Comparison of ENCODE assay signal across 1 cellular context in genomic region chr12:69062838-69063237, GRCh38.
TF ChIP-seq lines count a peak whose summit lies in the region.

No MANE protein-coding gene starts in this region.

TF ChIP-seq in GM23338, 12 proteins besides CTCF, POLR2A, EP300 and RAD21 (continued from another document):
- TF ChIP-seq CREB1 (CRISPR knock-in tag; IDR thresholded peaks at IDR 0.05; ENCODE audit: low read depth) (no peak), ZNF331 (CRISPR knock-in tag; IDR thresholded peaks at IDR 0.05; ENCODE audit: low read depth) (no peak), EZH2 (IDR thresholded peaks at IDR 0.05; ENCODE audit: low read depth, unreplicated experiment) (no peak), REST (IDR thresholded peaks at IDR 0.05; ENCODE audit: unreplicated experiment) (no peak), JUNB (IDR thresholded peaks at IDR 0.05; ENCODE audit: unreplicated experiment) (no peak), EZH2phosphoT487 (IDR thresholded peaks at IDR 0.05; ENCODE audit: unreplicated experiment) (no peak), NANOG (IDR thresholded peaks at IDR 0.05; ENCODE audit: borderline replicate concordance) (no peak), STAT1 (IDR thresholded peaks at IDR 0.05; ENCODE audit: unreplicated experiment) (no peak), POLR2AphosphoS5 (IDR thresholded peaks at IDR 0.05; ENCODE audit: low read depth) (no peak), ETS1 (IDR thresholded peaks at IDR 0.05) (no peak)
